8 cellular contexts compared by ENCODE assay signal in genomic region chr3:77320514-77320913, GRCh38.
DNase-seq lines count a peak whose midpoint lies in the region; ATAC-seq, FAIRE-seq and TF ChIP-seq lines count a peak whose summit lies in the region.

No MANE protein-coding gene starts in this region.

- H3K27me3 Mint-ChIP-seq in CD4-positive, alpha-beta T cell = no peaks in the 10 kb centered on the region

- no peaks in the 10 kb centered on the region for H3K9me3 ChIP-seq in RWPE2 (ENCODE audit: severe bottlenecking)
- no peaks in the 10 kb centered on the region for H3K9me3 ChIP-seq in tibial nerve
- H3K9me3 ChIP-seq in CD4-positive, alpha-beta T cell (ENCODE audit: control insufficient read depth, low read length) = no peaks in the 10 kb centered on the region

- no peak for ATAC-seq in RWPE2 (ENCODE audit: low read depth)
- ATAC-seq in CD4-positive, alpha-beta T cell (ENCODE audit: poor library complexity) = no peak

- TF ChIP-seq POLR2A in tibial nerve (IDR thresholded peaks at IDR 0.05) = no peak

- intact Hi-C loops in CD4-positive, alpha-beta T cell (cut with DNase I, micrococcal nuclease) = no loop called here

- H3K36me3 Mint-ChIP-seq in CD4-positive, alpha-beta T cell (ENCODE audit: low read depth) = no peaks in the 10 kb centered on the region

- H3K4me1 Mint-ChIP-seq in CD4-positive, alpha-beta T cell (ENCODE audit: low read depth) = no peaks in the 10 kb centered on the region

- 5 to 12% methylated on average over 3 of the region's 3 CpGs for WGBS in tibial nerve, 2 donors

- H3K4me3 ChIP-seq in RWPE2 (ENCODE audit: severe bottlenecking) (no peak overlapping the region), tibial nerve (no peak overlapping the region)

- no peak overlapping the region for H3K4me3 Mint-ChIP-seq in CD4-positive, alpha-beta T cell

- H3K36me3 ChIP-seq in RWPE2 (ENCODE audit: low read depth) (no peaks in the 10 kb centered on the region), tibial nerve (no peaks in the 10 kb centered on the region)

- H3K9me3 Mint-ChIP-seq in CD4-positive, alpha-beta T cell = peaks cover 2% of the 10 kb centered on the region

- CTCF ChIA-PET in CD4-positive, alpha-beta T cell (lab: Charles Lee) = no interaction called here

- H3K27ac ChIP-seq in RWPE2 (ENCODE audit: poor library complexity, severe bottlenecking) = no peak overlapping the region
- H3K27ac ChIP-seq in tibial nerve = no peak overlapping the region
- H3K27ac ChIP-seq in CD4-positive, alpha-beta T cell (ENCODE audit: low read depth, low read length) = no peak overlapping the region

- no peaks in the 10 kb centered on the region for H3K4me1 ChIP-seq in RWPE2 (ENCODE audit: insufficient read depth, poor library complexity, severe bottlenecking)
- H3K4me1 ChIP-seq in tibial nerve = peaks cover 0 to 4% (median 0%) of the 10 kb centered on the region in 4 donors

- H3K27ac Mint-ChIP-seq in CD4-positive, alpha-beta T cell = no peak overlapping the region

- TF ChIP-seq EP300 in tibial nerve (IDR thresholded peaks at IDR 0.05) = no peak

- POLR2A ChIA-PET in CD4-positive, alpha-beta T cell (lab: Charles Lee) = no interaction called here

- TF ChIP-seq CTCF in RWPE2 (IDR thresholded peaks at IDR 0.05; ENCODE audit: poor library complexity, severe bottlenecking) (peak; percentile 44), tibial nerve (IDR thresholded peaks at IDR 0.05) (peak; percentile 19 to 75 (median 35))
- TF ChIP-seq CTCF in CD4-positive, alpha-beta T cell (IDR thresholded peaks at IDR 0.05) = no peak

- FAIRE-seq in frontal cortex (lab: Jason Lieb, UNC) = peak; percentile 40

- DNase-seq in SIG-M5 treated with dmso at 0.1 percent for 504 hours (lab: John Stamatoyannopoulos, UW; ENCODE audit: unreplicated experiment) = peak; percentile 37
- DNase-seq in SIG-M5 (lab: John Stamatoyannopoulos, UW) = no peak
- no peak for DNase-seq in RWPE2 (ENCODE audit: low spot score)
- no peak for DNase-seq in frontal cortex (ENCODE audit: low spot score in 2 of 2)
- no peak for DNase-seq in tibial nerve (ENCODE audit: low spot score in 2 of 2)
- no peak for DNase-seq in CD4-positive, alpha-beta T cell
- DNase-seq in activated CD4-positive, alpha-beta T cell treated with anti-CD3 and anti-CD28 coated beads for 48 hours = no peak
- DNase-seq in activated CD4-positive, alpha-beta T cell treated with anti-CD3 and anti-CD28 coated beads, Interleukin-2, amount 50 U/mL, for 1 hour = no peak

- H3K27me3 ChIP-seq in RWPE2 (ENCODE audit: insufficient read depth, poor library complexity, severe bottlenecking) (no peaks in the 10 kb centered on the region), tibial nerve (no peaks in the 10 kb centered on the region)
- H3K27me3 ChIP-seq in CD4-positive, alpha-beta T cell (ENCODE audit: control insufficient read depth, insufficient read depth, low read length) = no peaks in the 10 kb centered on the region
